Comparison of ENCODE assay signal across 27 cellular contexts in the genomic region with DNA sequence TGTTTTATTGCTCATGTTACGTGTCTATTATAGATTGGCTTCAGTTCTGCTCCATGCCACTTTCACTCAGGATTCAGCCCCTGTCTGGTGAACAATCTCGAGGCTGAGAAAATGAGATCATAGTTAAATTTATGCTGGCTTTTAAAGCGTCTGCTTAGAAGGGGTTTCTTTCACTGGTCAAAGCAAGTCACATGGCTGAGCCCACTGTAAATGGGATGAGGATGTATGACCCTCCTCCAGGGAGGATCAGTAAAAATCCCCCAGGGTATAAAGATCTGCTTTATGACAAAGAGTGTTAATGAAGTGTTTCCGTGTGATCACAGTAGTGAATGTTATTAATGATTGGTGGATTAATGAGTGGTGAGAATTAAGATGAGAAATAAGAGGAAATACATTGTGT. TPM values are rescaled to one million over a fixed set of nuclear protein-coding genes. Genes with fewer than 3 reads are reported as not detected.
DNase-seq lines count a peak whose midpoint lies in the region; ATAC-seq lines count a peak whose summit lies in the region.
"Had no signal": no experiment of that assay in that cellular context is flagged by ENCODE, and none has a peak within 500 bp of the region (broad histone marks: within the 10 kb centered on the region; RNA-seq: fewer than 3 reads in every experiment).

No MANE protein-coding gene starts in this region.

- H2AK5ac ChIP-seq in mesendoderm (ENCODE audit: low read length): no peak overlapping the region

- H3K56ac ChIP-seq in mesendoderm (ENCODE audit: low read length): no peak overlapping the region

- no peaks in the 10 kb centered on the region for H3K79me2 ChIP-seq in mesendoderm (ENCODE audit: control insufficient read depth, insufficient read depth, low read length)

- no peak overlapping the region for H4K5ac ChIP-seq in mesendoderm (ENCODE audit: low read length)

- H3K4me1 ChIP-seq in mesendoderm (ENCODE audit: control insufficient read depth, low read depth, low read length) (no peaks in the 10 kb centered on the region), skeletal muscle tissue (ENCODE audit: control insufficient read depth in 3 of 3, insufficient read depth in 3 of 3, low read length in 3 of 3) (peaks cover 3 to 23% (median 13%) of the 10 kb centered on the region in 3 donors)
- H3K4me1 ChIP-seq: BLaER1 had no signal

- no peak overlapping the region for H2BK5ac ChIP-seq in mesendoderm (ENCODE audit: low read length)

- ATAC-seq in GM19395 (IDR thresholded peaks at IDR 0.05; ENCODE audit: unreplicated experiment) (no peak), HG02870 (IDR thresholded peaks at IDR 0.05; ENCODE audit: unreplicated experiment) (no peak)
- ATAC-seq: HCT116, Panc1 had no signal

- no peak overlapping the region for H3K18ac ChIP-seq in mesendoderm (ENCODE audit: low read length)

- no peak overlapping the region for H3K4me3 Mint-ChIP-seq in activated naive CD4-positive, alpha-beta T cell treated with anti-CD3 and anti-CD28 coated beads, Interleukin-2, amount 50 U/mL, for 24 hours
- H3K4me3 Mint-ChIP-seq in activated naive CD4-positive, alpha-beta T cell treated with anti-CD3 and anti-CD28 coated beads, Interleukin-2, amount 10 ng/mL, durations not matched to agents 7 days and 5 days: no peak overlapping the region
- H3K4me3 Mint-ChIP-seq: CD4-positive, CD25-positive, alpha-beta regulatory T cell; IgD-negative memory B cell had no signal

- H2BK120ac ChIP-seq in mesendoderm (ENCODE audit: low read depth, low read length): no peak overlapping the region

- no peak overlapping the region for H3K4ac ChIP-seq in mesendoderm (ENCODE audit: low read depth, low read length)

- no peak overlapping the region for H3K23ac ChIP-seq in mesendoderm (ENCODE audit: low read length)

- CTCF ChIA-PET in activated naive CD4-positive, alpha-beta T cell treated with anti-CD3 and anti-CD28 coated beads, Interleukin-2, amount 10 ng/mL, durations not matched to agents 7 days and 5 days (lab: Charles Lee): no interaction called here

- H2BK15ac ChIP-seq in mesendoderm (replicated peaks; ENCODE audit: low read depth): no peak overlapping the region

- in situ Hi-C loops in SK-MEL-5 (cut with HindIII; ENCODE audit: low pct_unique_long_range_greater_than_20kb, low sequenced_read_pairs): no loop called here

- no peaks in the 10 kb centered on the region for H3K79me1 ChIP-seq in mesendoderm (ENCODE audit: low read length)

- peaks cover 1% of the 10 kb centered on the region for H3K27me3 Mint-ChIP-seq in activated naive CD4-positive, alpha-beta T cell treated with anti-CD3 and anti-CD28 coated beads, Interleukin-2, amount 50 U/mL, for 24 hours
- peaks cover 17% of the 10 kb centered on the region for H3K27me3 Mint-ChIP-seq in activated naive CD4-positive, alpha-beta T cell treated with anti-CD3 and anti-CD28 coated beads, Interleukin-2, amount 10 ng/mL, durations not matched to agents 7 days and 5 days

- WGBS in mesendoderm (ENCODE audit: extremely low coverage, insufficient coverage, low lambda C conversion rate): 100% methylated on average over 1 of the region's 4 CpGs

- H3K4me1 Mint-ChIP-seq in activated naive CD4-positive, alpha-beta T cell treated with anti-CD3 and anti-CD28 coated beads, Interleukin-2, amount 50 U/mL, for 24 hours: peaks cover 9% of the 10 kb centered on the region
- peaks cover 4% of the 10 kb centered on the region for H3K4me1 Mint-ChIP-seq in activated naive CD4-positive, alpha-beta T cell treated with anti-CD3 and anti-CD28 coated beads, Interleukin-2, amount 10 ng/mL, durations not matched to agents 7 days and 5 days

- no peaks in the 10 kb centered on the region for H3K9me3 Mint-ChIP-seq in activated naive CD4-positive, alpha-beta T cell treated with anti-CD3 and anti-CD28 coated beads, Interleukin-2, amount 50 U/mL, for 24 hours
- H3K9me3 Mint-ChIP-seq in activated naive CD4-positive, alpha-beta T cell treated with anti-CD3 and anti-CD28 coated beads, Interleukin-2, amount 10 ng/mL, durations not matched to agents 7 days and 5 days: peaks cover 2% of the 10 kb centered on the region

- H3K27ac ChIP-seq in mesendoderm (ENCODE audit: low read depth, low read length): no peak overlapping the region
- H3K27ac ChIP-seq in skeletal muscle tissue (ENCODE audit: low read depth, low read length): peak overlapping the region; percentile 0
- H3K27ac ChIP-seq: BLaER1, HL-60, KMS-11, RWPE1 had no signal

- H3K9ac ChIP-seq in mesendoderm (ENCODE audit: low read length) (no peak overlapping the region), skeletal muscle tissue (ENCODE audit: low read depth in 1 of 3, low read length in 3 of 3) (peak overlapping the region in 1 of 3 donors; percentile 50)
- H3K9ac ChIP-seq: BLaER1, KMS-11, SK-N-SH had no signal

- DNase-seq in activated naive CD4-positive, alpha-beta T cell treated with anti-CD3 and anti-CD28 coated beads, Interleukin-2, amount 10 ng/mL, durations not matched to agents 7 days and 5 days: no peak
- DNase-seq in SK-MEL-5 (ENCODE audit: low read depth, low spot score): peak; percentile 17
- peak; percentile 28 for DNase-seq in mesendoderm
- DNase-seq in NOMO-1 treated with dmso at 0.1 percent for 144 hours (lab: John Stamatoyannopoulos, UW; ENCODE audit: unreplicated experiment): no peak
- DNase-seq: CD4-positive, CD25-positive, alpha-beta regulatory T cell; MM.1S; NCI-H2029; NCI-H2227 treated with DMSO at 0.1 percent for 48 hours; SHP77 treated with DMSO at 0.1 percent for 48 hours; SK-N-SH; SW 1271 had no signal

- H3K4me3 ChIP-seq in mesendoderm (ENCODE audit: low read length): no peak overlapping the region
- no peak overlapping the region for H3K4me3 ChIP-seq in skeletal muscle tissue (ENCODE audit: low read length in 3 of 3)
- H3K4me3 ChIP-seq: BLaER1 had no signal

- no peak overlapping the region for H4K8ac ChIP-seq in mesendoderm (ENCODE audit: low read depth, low read length)

- no peaks in the 10 kb centered on the region for H3K27me3 ChIP-seq in mesendoderm (ENCODE audit: insufficient read depth, low read length, poor library complexity)
- H3K27me3 ChIP-seq in skeletal muscle tissue (ENCODE audit: control insufficient read depth in 3 of 3, insufficient read depth in 3 of 3, low read length in 3 of 3): peaks cover 0 to 4% (median 0%) of the 10 kb centered on the region in 3 donors
- H3K27me3 ChIP-seq: BLaER1 had no signal

- no peaks in the 10 kb centered on the region for H3K36me3 ChIP-seq in mesendoderm (ENCODE audit: control insufficient read depth, insufficient read depth, low read length)
- no peaks in the 10 kb centered on the region for H3K36me3 ChIP-seq in skeletal muscle tissue (ENCODE audit: control insufficient read depth in 3 of 3, insufficient read depth in 3 of 3, low read length in 3 of 3)
- H3K36me3 ChIP-seq: BLaER1 had no signal

- H3K9me3 ChIP-seq in skeletal muscle tissue (ENCODE audit: control insufficient read depth in 3 of 3, low read length in 3 of 3): no peaks in the 10 kb centered on the region
- H3K9me3 ChIP-seq: SK-N-SH had no signal

- H3K27ac Mint-ChIP-seq in activated naive CD4-positive, alpha-beta T cell treated with anti-CD3 and anti-CD28 coated beads, Interleukin-2, amount 50 U/mL, for 24 hours: peak overlapping the region; percentile 11
- no peak overlapping the region for H3K27ac Mint-ChIP-seq in activated naive CD4-positive, alpha-beta T cell treated with anti-CD3 and anti-CD28 coated beads, Interleukin-2, amount 10 ng/mL, durations not matched to agents 7 days and 5 days
- H3K27ac Mint-ChIP-seq: CD4-positive, CD25-positive, alpha-beta regulatory T cell; IgD-negative memory B cell had no signal

- no peaks in the 10 kb centered on the region for H3K36me3 Mint-ChIP-seq in activated naive CD4-positive, alpha-beta T cell treated with anti-CD3 and anti-CD28 coated beads, Interleukin-2, amount 50 U/mL, for 24 hours
- H3K36me3 Mint-ChIP-seq in activated naive CD4-positive, alpha-beta T cell treated with anti-CD3 and anti-CD28 coated beads, Interleukin-2, amount 10 ng/mL, durations not matched to agents 7 days and 5 days: no peaks in the 10 kb centered on the region
- H3K36me3 Mint-ChIP-seq: CD4-positive, CD25-positive, alpha-beta regulatory T cell had no signal

- H3K4me2 ChIP-seq in mesendoderm (ENCODE audit: low read length): no peak overlapping the region
- H3K4me2 ChIP-seq: BLaER1, KMS-11, SK-N-SH had no signal

RNA-seq across cellular contexts. Expression of gene PLCL1, which starts 6.2 kb away (rescaled TPM):
- 0.83 and 0.90 TPM in 2 replicates for total RNA-seq in SK-MEL-5 (2014; rRNA removed; shearing (Covaris generic))
- polyA plus RNA-seq in SK-MEL-5 (2015; cell fraction: cytosol; rRNA removed): 0.19 and 0.20 TPM in 2 replicates
- 0.04 TPM in 1 of 2 replicates, not detected in the other for polyA plus RNA-seq in SK-MEL-5 (2015; cell fraction: nucleus; rRNA removed)
- 0.03 TPM for polyA plus RNA-seq in mesendoderm (2013, experiment 1 of 2)
- polyA plus RNA-seq in mesendoderm (2013, experiment 2 of 2): 0.03 TPM
- total RNA-seq in skeletal muscle tissue: 12.5 TPM
- total RNA-seq: A172 had no signal

RNA-seq across cellular contexts. Expression of gene BOLL, which starts 13.1 kb away (rescaled TPM):
- total RNA-seq in SK-MEL-5 (2014; rRNA removed; shearing (Covaris generic)): not detected in 2 replicates
- not detected in 2 replicates for polyA plus RNA-seq in SK-MEL-5 (2015; cell fraction: cytosol; rRNA removed)
- not detected in 2 replicates for polyA plus RNA-seq in SK-MEL-5 (2015; cell fraction: nucleus; rRNA removed)
- 0.15 TPM for polyA plus RNA-seq in mesendoderm (2013, experiment 1 of 2)
- 0.08 TPM for polyA plus RNA-seq in mesendoderm (2013, experiment 2 of 2)
- 2.6 TPM for total RNA-seq in skeletal muscle tissue
- total RNA-seq: A172; CD4-positive, CD25-positive, alpha-beta regulatory T cell; H4; NCI-H460; OCI-LY7 had no signal
- polyA plus RNA-seq: AG04450, IgD-negative memory B cell, SK-N-SH had no signal

Comparison
In these comparisons a context has a peak if more than half of its experiments do, and no peak if none do; other contexts are left out.
1. DNase-seq: peak in SK-MEL-5 (single experiment) and mesendoderm (single experiment); none in activated naive CD4-positive, alpha-beta T cell treated with anti-CD3 and anti-CD28 coated beads, Interleukin-2, amount 10 ng/mL, durations not matched to agents 7 days and 5 days (single experiment) and NOMO-1 treated with dmso at 0.1 percent for 144 hours (single experiment).